Comparison of ENCODE assay signal across 11 cellular contexts in the genomic region with DNA sequence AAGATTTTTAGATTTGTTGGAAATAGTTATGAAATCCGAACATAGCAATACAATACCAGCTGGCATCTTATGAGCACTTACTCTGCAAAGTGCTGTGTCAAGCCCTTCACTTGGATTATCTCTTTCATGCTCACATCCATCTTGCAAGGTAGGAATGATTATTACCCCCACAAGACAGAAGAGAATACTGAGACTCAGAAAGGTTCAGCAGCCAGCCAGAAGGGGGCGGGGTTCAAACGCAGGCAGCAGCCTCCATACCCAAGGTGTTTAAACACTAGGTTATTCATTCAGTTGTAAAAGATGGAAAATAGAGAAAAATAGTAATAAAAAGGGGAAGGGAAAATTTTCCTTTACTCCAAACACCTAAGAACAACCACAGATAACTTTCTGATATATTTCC.
A peak's percentile ranks its signal among the peaks of the same experiment; 100 is the strongest.
DNase-seq lines count a peak whose midpoint lies in the region; ATAC-seq and TF ChIP-seq lines count a peak whose summit lies in the region.
"Had no signal": no experiment of that assay in that cellular context is flagged by ENCODE, and none has a peak within 500 bp of the region (broad histone marks: within the 10 kb centered on the region; RNA-seq: fewer than 3 reads in every experiment).

No MANE protein-coding gene starts in this region.

- peaks cover 47% of the 10 kb centered on the region for H3K4me1 Mint-ChIP-seq in osteocyte (ENCODE audit: unreplicated experiment)

- ATAC-seq in HG03354 (IDR thresholded peaks at IDR 0.05; ENCODE audit: poor library complexity, severe bottlenecking, unreplicated experiment) (peak; percentile 53), GM19397 (IDR thresholded peaks at IDR 0.05; ENCODE audit: unreplicated experiment) (no peak)
- no peak for ATAC-seq in stimulated activated naive CD8-positive, alpha-beta T cell treated with anti-CD3 and anti-CD28 coated beads, Interleukin-15, Interleukin-2, amounts not matched to agents 100 U/mL and 50 U/mL, for 24 hours
- ATAC-seq: naive thymus-derived CD8-positive, alpha-beta T cell had no signal

- in situ Hi-C loops in astrocyte of the cerebellum (cut with HindIII; ENCODE audit: low sequenced_read_pairs), result no loop called here

- no peaks in the 10 kb centered on the region for H3K9me3 Mint-ChIP-seq in osteocyte (ENCODE audit: unreplicated experiment)

- peak; percentile 3 to 8 for DNase-seq in activated CD4-positive, alpha-beta T cell treated with anti-CD3 and anti-CD28 coated beads, Interleukin-2, amount 50 U/mL, for 48 hours
- DNase-seq in activated CD4-positive, alpha-beta T cell treated with anti-CD3 and anti-CD28 coated beads for 1 hour, result no peak
- DNase-seq in astrocyte of the cerebellum (ENCODE audit: low read depth), result no peak
- no peak for DNase-seq in osteocyte (ENCODE audit: extremely low spot score, unreplicated experiment)
- DNase-seq in stimulated activated naive CD8-positive, alpha-beta T cell treated with anti-CD3 and anti-CD28 coated beads, Interleukin-15, Interleukin-2, amounts not matched to agents 100 U/mL and 50 U/mL, for 24 hours, result no peak
- no peak for DNase-seq in DMS 273 treated with DMSO at 0.1 percent for 48 hours (lab: John Stamatoyannopoulos, UW)
- DNase-seq: C1 segment of cervical spinal cord; effector memory CD4-positive, alpha-beta T cell; naive thymus-derived CD8-positive, alpha-beta T cell had no signal

- H3K27me3 Mint-ChIP-seq in osteocyte (ENCODE audit: unreplicated experiment), result no peaks in the 10 kb centered on the region

- H3K4me3 ChIP-seq in astrocyte of the cerebellum (ENCODE audit: low read depth, low read length), result no peak overlapping the region

- H3K36me3 Mint-ChIP-seq in osteocyte (ENCODE audit: unreplicated experiment), result no peaks in the 10 kb centered on the region
- H3K36me3 Mint-ChIP-seq: naive thymus-derived CD8-positive, alpha-beta T cell had no signal

- no peak overlapping the region for H3K4me3 Mint-ChIP-seq in osteocyte (ENCODE audit: unreplicated experiment)
- H3K4me3 Mint-ChIP-seq: naive thymus-derived CD8-positive, alpha-beta T cell had no signal

- no peak overlapping the region for H3K27ac Mint-ChIP-seq in osteocyte (ENCODE audit: unreplicated experiment)
- H3K27ac Mint-ChIP-seq: naive thymus-derived CD8-positive, alpha-beta T cell had no signal

- TF ChIP-seq CTCF in astrocyte of the cerebellum (IDR thresholded peaks at IDR 0.05; ENCODE audit: low read depth, low read length, missing control alignments) (peak; percentile 40), osteocyte (IDR thresholded peaks at IDR 0.05) (peak; percentile 50)

Comparison
In these comparisons a context has a peak if more than half of its experiments do, and no peak if none do; other contexts are left out.
1. DNase-seq: peak in activated CD4-positive, alpha-beta T cell treated with anti-CD3 and anti-CD28 coated beads, Interleukin-2, amount 50 U/mL, for 48 hours (2 of 2); none in activated CD4-positive, alpha-beta T cell treated with anti-CD3 and anti-CD28 coated beads for 1 hour (single experiment), astrocyte of the cerebellum (single experiment), osteocyte (single experiment), stimulated activated naive CD8-positive, alpha-beta T cell treated with anti-CD3 and anti-CD28 coated beads, Interleukin-15, Interleukin-2, amounts not matched to agents 100 U/mL and 50 U/mL, for 24 hours (single experiment) and DMS 273 treated with DMSO at 0.1 percent for 48 hours (single experiment).